ENCODE assay signal across 20 cellular contexts in the genomic region with DNA sequence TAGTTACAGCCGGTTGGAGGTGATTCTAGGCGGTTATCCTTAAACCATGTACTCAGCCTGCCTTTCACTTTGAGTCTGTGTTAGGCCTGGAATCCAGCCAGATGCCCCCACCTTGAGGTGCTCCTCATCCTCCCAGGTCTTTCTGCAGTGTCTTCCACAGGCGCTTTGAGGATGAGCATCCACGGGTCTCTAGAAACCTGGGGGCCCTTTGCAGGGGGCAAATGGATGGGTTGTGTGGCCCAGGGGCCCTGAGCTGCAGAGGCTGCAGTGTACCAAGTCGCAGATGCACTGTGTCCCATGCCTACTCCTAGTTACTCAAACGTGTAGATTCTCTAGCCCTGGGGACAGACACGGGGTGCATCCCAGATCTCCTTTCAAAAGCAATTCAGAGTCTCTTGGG.
DNase-seq lines count a peak whose midpoint lies in the region; ATAC-seq and TF ChIP-seq lines count a peak whose summit lies in the region.
"Had no signal": no experiment of that assay in that cellular context is flagged by ENCODE, and none has a peak within 500 bp of the region (broad histone marks: within the 10 kb centered on the region; RNA-seq: fewer than 3 reads in every experiment).

No MANE protein-coding gene starts in this region.

- no peaks in the 10 kb centered on the region for H3K27me3 ChIP-seq in RWPE2 (ENCODE audit: insufficient read depth, poor library complexity, severe bottlenecking)
- H3K27me3 ChIP-seq: BE2C had no signal

- H3K36me3 ChIP-seq in RWPE2 (ENCODE audit: low read depth) = no peaks in the 10 kb centered on the region
- H3K36me3 ChIP-seq: BE2C had no signal

- H3K4me3 Mint-ChIP-seq in type B pancreatic cell = no peak overlapping the region
- H3K4me3 Mint-ChIP-seq in effector memory CD8-positive, alpha-beta T cell = no peak overlapping the region
- H3K4me3 Mint-ChIP-seq: CD4-positive, CD25-positive, alpha-beta regulatory T cell; CD8-positive, alpha-beta memory T cell; GM23338; HFFc6 had no signal

- H3K27me3 Mint-ChIP-seq in type B pancreatic cell = peaks cover 15% of the 10 kb centered on the region
- H3K27me3 Mint-ChIP-seq in effector memory CD8-positive, alpha-beta T cell = no peaks in the 10 kb centered on the region
- H3K27me3 Mint-ChIP-seq: CD4-positive, CD25-positive, alpha-beta regulatory T cell; CD8-positive, alpha-beta memory T cell had no signal

- no peak overlapping the region for H3K27ac Mint-ChIP-seq in type B pancreatic cell
- no peak overlapping the region for H3K27ac Mint-ChIP-seq in effector memory CD8-positive, alpha-beta T cell
- H3K27ac Mint-ChIP-seq: CD4-positive, CD25-positive, alpha-beta regulatory T cell; CD8-positive, alpha-beta memory T cell; GM23338; HFFc6 had no signal

- H3K4me1 ChIP-seq in RWPE2 (ENCODE audit: insufficient read depth, poor library complexity, severe bottlenecking) = no peaks in the 10 kb centered on the region
- H3K4me1 ChIP-seq: BE2C had no signal

- H3K27ac ChIP-seq in RWPE2 (ENCODE audit: poor library complexity, severe bottlenecking) = no peak overlapping the region
- H3K27ac ChIP-seq: HL-60 had no signal

- no peaks in the 10 kb centered on the region for H3K36me3 Mint-ChIP-seq in type B pancreatic cell
- peaks cover 3% of the 10 kb centered on the region for H3K36me3 Mint-ChIP-seq in effector memory CD8-positive, alpha-beta T cell (ENCODE audit: insufficient read depth)
- H3K36me3 Mint-ChIP-seq: CD4-positive, CD25-positive, alpha-beta regulatory T cell had no signal

- H3K4me1 Mint-ChIP-seq in type B pancreatic cell (ENCODE audit: unreplicated experiment) = no peaks in the 10 kb centered on the region
- no peaks in the 10 kb centered on the region for H3K4me1 Mint-ChIP-seq in effector memory CD8-positive, alpha-beta T cell (ENCODE audit: low read depth in 2 of 2)
- H3K4me1 Mint-ChIP-seq: CD4-positive, CD25-positive, alpha-beta regulatory T cell; CD8-positive, alpha-beta memory T cell; GM23338 had no signal

- ATAC-seq in RWPE2 (ENCODE audit: low read depth) (no peak), sciatic nerve (no peak), GM21367 (IDR thresholded peaks at IDR 0.05; ENCODE audit: unreplicated experiment) (no peak), HG02885 (IDR thresholded peaks at IDR 0.05; ENCODE audit: poor library complexity, unreplicated experiment) (no peak)
- ATAC-seq in effector memory CD8-positive, alpha-beta T cell (replicated peaks) = no peak
- ATAC-seq: GM23338, HCT116, K562 had no signal

- H3K9me3 ChIP-seq in RWPE2 (ENCODE audit: severe bottlenecking) = peaks cover 2% of the 10 kb centered on the region

- DNase-seq in RWPE2 (ENCODE audit: low spot score) (peak; percentile 34), ecto neural progenitor cell (ENCODE audit: low spot score) (peak; percentile 26), sciatic nerve (ENCODE audit: low spot score) (peak; percentile 26), type B pancreatic cell (ENCODE audit: extremely low spot score, unreplicated experiment) (peak; percentile 34)
- no peak for DNase-seq in effector memory CD8-positive, alpha-beta T cell
- DNase-seq: ACHN; BE2C; C1 segment of cervical spinal cord; CD4-positive, CD25-positive, alpha-beta regulatory T cell; CD8-positive, alpha-beta memory T cell; COR-L47; GDM1; HFFc6; IMR-90 had no signal

- no peak overlapping the region for H3K4me3 ChIP-seq in RWPE2 (ENCODE audit: severe bottlenecking)
- H3K4me3 ChIP-seq: GM23338, K562 had no signal

- intact Hi-C loops in sciatic nerve (cut with DNase I) = no loop called here

- no peaks in the 10 kb centered on the region for H3K9me3 Mint-ChIP-seq in type B pancreatic cell
- H3K9me3 Mint-ChIP-seq in effector memory CD8-positive, alpha-beta T cell = peaks cover 10 to 36% of the 10 kb centered on the region in 2 donors
- H3K9me3 Mint-ChIP-seq: GM23338 had no signal

- TF ChIP-seq CTCF in RWPE2 (IDR thresholded peaks at IDR 0.05; ENCODE audit: poor library complexity, severe bottlenecking) (no peak), type B pancreatic cell (conservative IDR thresholded peaks at IDR 0.05) (no peak)

Comparison
In these comparisons a context has a peak if more than half of its experiments do, and no peak if none do; other contexts are left out.
1. DNase-seq: peak in RWPE2 (single experiment), ecto neural progenitor cell (single experiment), sciatic nerve (single experiment) and type B pancreatic cell (single experiment); none in effector memory CD8-positive, alpha-beta T cell (0 of 3).